8 cellular contexts compared by ENCODE assay signal in genomic region chr1:118223426-118223825, GRCh38. TPM values are rescaled to one million over a fixed set of nuclear protein-coding genes. Genes with fewer than 3 reads are reported as not detected.
DNase-seq lines count a peak whose midpoint lies in the region; ATAC-seq, FAIRE-seq and TF ChIP-seq lines count a peak whose summit lies in the region.

No MANE protein-coding gene starts in this region.

- intact Hi-C loops in left lung (cut with DNase I): no loop called here

- H3K9me3 ChIP-seq in BE2C (no peaks in the 10 kb centered on the region), left lung (no peaks in the 10 kb centered on the region)

- H3K4me1 ChIP-seq in BE2C: no peaks in the 10 kb centered on the region
- H3K4me1 ChIP-seq in left lung: no peaks in the 10 kb centered on the region

- H3K36me3 Mint-ChIP-seq in WTC11: no peaks in the 10 kb centered on the region

- ATAC-seq in HG02870 (IDR thresholded peaks at IDR 0.05; ENCODE audit: unreplicated experiment): peak; percentile 71
- ATAC-seq in WTC11: peak; percentile 95
- ATAC-seq in left lung: peak; percentile 65
- no peak for ATAC-seq in GM18498 (IDR thresholded peaks at IDR 0.05; ENCODE audit: unreplicated experiment)

- H3K27me3 ChIP-seq in BE2C (no peaks in the 10 kb centered on the region), left lung (no peaks in the 10 kb centered on the region)

- H3K36me3 ChIP-seq in BE2C (no peaks in the 10 kb centered on the region), left lung (no peaks in the 10 kb centered on the region)

- H3K27me3 Mint-ChIP-seq in WTC11 (ENCODE audit: low read depth): no peaks in the 10 kb centered on the region; the same call in 1 of the 2 replicates

- H3K4me3 Mint-ChIP-seq in WTC11: no peak overlapping the region

- TF ChIP-seq CTCF in BE2C (IDR thresholded peaks at IDR 0.05; ENCODE audit: low read depth, low read length) (peak; percentile 18; the same call in 1 of the 2 replicates), WTC11 (IDR thresholded peaks at IDR 0.05) (peak; percentile 49), left lung (IDR thresholded peaks at IDR 0.05) (peak in 1 of 2 donors; percentile 16)

- no peak overlapping the region for H3K27ac ChIP-seq in left lung

- H3K9me3 Mint-ChIP-seq in WTC11: peaks cover 10% of the 10 kb centered on the region

- no peak overlapping the region for H3K27ac Mint-ChIP-seq in WTC11

- no peak for FAIRE-seq in RCC 7860 (lab: Jason Lieb, UNC)

- peak; percentile 10 for DNase-seq in BE2C
- DNase-seq in WTC11 (ENCODE audit: low spot score): peak; percentile 64
- no peak for DNase-seq in left lung
- no peak for DNase-seq in GDM1 (lab: John Stamatoyannopoulos, UW)
- DNase-seq in RCC 7860 (ENCODE audit: low spot score): no peak
- DNase-seq in activated CD4-positive, alpha-beta T cell treated with anti-CD3 and anti-CD28 coated beads for 1 hour: no peak

- CTCF ChIA-PET in WTC11 (lab: Charles Lee): interaction anchor here (0.6 to 1.4 kb wide), 19 partner anchors 13 to 826 kb away, joined by 3 to 11 read pairs (median 3); no protein-coding TSS in a partner anchor

- POLR2A ChIA-PET in WTC11 (lab: Charles Lee): no interaction called here

- H3K4me3 ChIP-seq in BE2C (ENCODE audit: low read depth, low read length): no peak overlapping the region
- no peak overlapping the region for H3K4me3 ChIP-seq in left lung

- H3K4me1 Mint-ChIP-seq in WTC11: peaks cover 3% of the 10 kb centered on the region

TF ChIP-seq in WTC11, 78 proteins besides CTCF, POLR2A, EP300 and RAD21:
- TF ChIP-seq RELA (CRISPR knock-in tag; IDR thresholded peaks at IDR 0.05; ENCODE audit: borderline replicate concordance) (no peak), TEAD4 (CRISPR knock-in tag; IDR thresholded peaks at IDR 0.05) (no peak), NR3C1 (CRISPR knock-in tag; conservative IDR thresholded peaks at IDR 0.05; ENCODE audit: low read depth) (no peak), ESRRA (CRISPR knock-in tag; IDR thresholded peaks at IDR 0.05; ENCODE audit: borderline replicate concordance) (no peak), PRDM15 (CRISPR knock-in tag; IDR thresholded peaks at IDR 0.05) (no peak), FOXJ3 (CRISPR knock-in tag; IDR thresholded peaks at IDR 0.05; ENCODE audit: borderline replicate concordance) (no peak)

RNA-seq across cellular contexts. Expression of gene SPAG17, which starts 38.4 kb away (rescaled TPM):
- polyA plus RNA-seq in BE2C (2012; ENCODE audit: insufficient read depth, insufficient read length, low read depth): not detected
- total RNA-seq in WTC11 (2021) (0.52 to 0.78 TPM (median 0.71 TPM) in 3 replicates), left lung (1 to 10 TPM; 1.3 to 4.1 TPM)

Comparison
In these comparisons a context has a peak if more than half of its experiments do, and no peak if none do; other contexts are left out.
1. DNase-seq: peak in BE2C (single experiment) and WTC11 (single experiment); none in left lung (0 of 2), GDM1 (single experiment), RCC 7860 (single experiment) and activated CD4-positive, alpha-beta T cell treated with anti-CD3 and anti-CD28 coated beads for 1 hour (single experiment).